Comparison of ENCODE assay signal across 14 cellular contexts in the genomic region with DNA sequence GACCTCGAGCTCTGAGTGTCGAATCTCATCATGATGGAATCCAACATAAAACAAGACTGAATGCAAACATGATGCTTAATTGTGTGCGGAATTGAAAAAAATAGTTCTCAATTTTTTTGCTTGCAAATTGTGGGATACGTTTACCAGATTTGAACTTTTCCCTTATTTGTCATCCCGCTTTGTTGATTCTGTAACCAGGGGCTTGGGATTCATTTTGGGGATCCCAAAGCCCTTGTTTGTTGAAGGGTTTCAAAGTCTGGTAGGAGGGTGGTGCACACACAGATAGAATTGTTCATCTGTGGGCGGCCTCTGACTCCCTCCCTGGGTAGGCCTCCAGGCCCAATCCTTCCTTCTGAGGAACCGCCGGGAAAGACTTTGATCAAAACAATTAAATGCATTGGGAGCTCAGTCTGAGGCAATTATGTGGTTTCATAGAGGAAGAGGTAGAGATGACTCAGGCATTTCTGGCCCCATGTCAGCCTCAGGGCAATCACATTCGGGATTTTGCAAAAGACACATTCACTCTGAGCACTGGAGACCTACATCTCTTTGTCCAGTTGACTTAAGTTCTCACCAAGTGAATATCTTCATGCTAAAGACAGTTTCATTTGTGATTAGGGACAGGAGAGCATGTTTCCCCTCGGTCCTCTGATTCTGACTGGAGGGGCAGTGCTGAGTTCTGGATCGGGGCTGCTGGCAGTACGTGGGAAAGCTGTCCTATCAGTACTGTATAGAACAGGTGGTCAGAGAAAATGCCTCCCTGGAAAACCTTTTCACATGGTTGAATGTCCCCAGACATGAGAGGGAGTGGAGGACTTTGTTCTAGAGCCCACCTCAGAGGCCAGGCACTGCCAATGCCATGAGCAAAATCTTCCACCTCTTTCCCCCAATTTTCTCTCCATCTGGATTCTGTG. TPM values are rescaled to one million over a fixed set of nuclear protein-coding genes. Genes with fewer than 3 reads are reported as not detected.
A peak's percentile ranks its signal among the peaks of the same experiment; 100 is the strongest.
DNase-seq lines count a peak whose midpoint lies in the region; ATAC-seq and TF ChIP-seq lines count a peak whose summit lies in the region.
"Had no signal": no experiment of that assay in that cellular context is flagged by ENCODE, and none has a peak within 500 bp of the region (broad histone marks: within the 10 kb centered on the region; RNA-seq: fewer than 3 reads in every experiment).

No MANE protein-coding gene starts in this region.

- H3K27me3 ChIP-seq in RWPE2 (ENCODE audit: insufficient read depth, poor library complexity, severe bottlenecking) (no peaks in the 10 kb centered on the region), fibroblast of lung (ENCODE audit: control insufficient read depth, insufficient read depth, low read length) (peaks cover under 1% of the 10 kb centered on the region)

- DNase-seq in RWPE2 (ENCODE audit: low spot score): peak; percentile 83
- peak; percentile 84 to 95 for DNase-seq in fibroblast of lung (ENCODE audit: low read depth in 2 of 2)
- no peak for DNase-seq in stimulated activated effector memory CD8-positive, alpha-beta T cell treated with anti-CD3 and anti-CD28 coated beads, Interleukin-12 subunit alpha, Interleukin-12 subunit beta, amount 100 ng/mL, for 72 hours (ENCODE audit: low spot score in 2 of 2)
- DNase-seq in NCI-H748 treated with DMSO at 0.1 percent for 48 hours (lab: John Stamatoyannopoulos, UW): no peak
- no peak for DNase-seq in NCI-H510A treated with DMSO at 0.1 percent for 48 hours (lab: John Stamatoyannopoulos, UW)
- no peak for DNase-seq in UCSD-AML1 (lab: John Stamatoyannopoulos, UW; ENCODE audit: unreplicated experiment)
- DNase-seq: activated CD8-positive, alpha-beta memory T cell treated with anti-CD3 and anti-CD28 coated beads for 24 hours; central memory CD4-positive, alpha-beta T cell; stomach had no signal

- no peaks in the 10 kb centered on the region for H3K36me3 ChIP-seq in HEK293 (ENCODE audit: control insufficient read depth in 2 of 2, insufficient read depth in 1 of 2, low read length in 2 of 2)
- no peaks in the 10 kb centered on the region for H3K36me3 ChIP-seq in RWPE2 (ENCODE audit: low read depth)
- no peaks in the 10 kb centered on the region for H3K36me3 ChIP-seq in fibroblast of lung (ENCODE audit: control insufficient read depth, insufficient read depth, low read length)
- H3K36me3 ChIP-seq: stomach had no signal

- no peak overlapping the region for H2AFZ ChIP-seq in fibroblast of lung (ENCODE audit: low read length)

- H3K79me2 ChIP-seq in fibroblast of lung (ENCODE audit: control insufficient read depth, insufficient read depth, low read length): no peaks in the 10 kb centered on the region

- H3K9ac ChIP-seq in fibroblast of lung (ENCODE audit: insufficient read depth, low read length): no peak overlapping the region
- H3K9ac ChIP-seq: KMS-11 had no signal

- POLR2A ChIA-PET in HEK293 (lab: Yijun Ruan, JAX): interaction anchor here (0.6 to 1.4 kb wide), 5 partner anchors 8 to 73 kb away, joined by 3 to 5 read pairs (median 4); partner anchors contain the start of genes CCDC61 and IGFL4

- peaks cover 27% of the 10 kb centered on the region for H3K4me1 ChIP-seq in HEK293 (ENCODE audit: control insufficient read depth, insufficient read depth, low read length)
- peaks cover 36% of the 10 kb centered on the region for H3K4me1 ChIP-seq in RWPE2 (ENCODE audit: insufficient read depth, poor library complexity, severe bottlenecking)
- H3K4me1 ChIP-seq in fibroblast of lung (ENCODE audit: control insufficient read depth, extremely low read depth, insufficient read depth, low read length): peaks cover 7% of the 10 kb centered on the region

- H3K4me3 Mint-ChIP-seq in stimulated activated effector memory CD8-positive, alpha-beta T cell treated with anti-CD3 and anti-CD28 coated beads, Interleukin-12 subunit alpha, Interleukin-12 subunit beta, amount 100 ng/mL, for 72 hours: no peak overlapping the region

- no peaks in the 10 kb centered on the region for H3K4me1 Mint-ChIP-seq in stimulated activated effector memory CD8-positive, alpha-beta T cell treated with anti-CD3 and anti-CD28 coated beads, Interleukin-12 subunit alpha, Interleukin-12 subunit beta, amount 100 ng/mL, for 72 hours

- H3K9me3 ChIP-seq in HEK293 (ENCODE audit: control insufficient read depth, insufficient read depth, low read depth, low read length): no peaks in the 10 kb centered on the region
- H3K9me3 ChIP-seq in RWPE2 (ENCODE audit: severe bottlenecking): no peaks in the 10 kb centered on the region
- no peaks in the 10 kb centered on the region for H3K9me3 ChIP-seq in fibroblast of lung (ENCODE audit: control insufficient read depth, insufficient read depth, low read depth, low read length)
- H3K9me3 ChIP-seq: stomach had no signal

- H3K9me3 Mint-ChIP-seq in stimulated activated effector memory CD8-positive, alpha-beta T cell treated with anti-CD3 and anti-CD28 coated beads, Interleukin-12 subunit alpha, Interleukin-12 subunit beta, amount 100 ng/mL, for 72 hours: no peaks in the 10 kb centered on the region

- H4K20me1 ChIP-seq in fibroblast of lung (ENCODE audit: control insufficient read depth, extremely low read depth, insufficient read depth, low read length): no peaks in the 10 kb centered on the region

- peak overlapping the region; percentile 63 for H3K4me2 ChIP-seq in fibroblast of lung (ENCODE audit: extremely low read depth, insufficient read depth, low read length)
- H3K4me2 ChIP-seq: KMS-11 had no signal

- H3K27ac ChIP-seq in HEK293 (ENCODE audit: extremely low read depth, low read depth, low read length): no peak overlapping the region
- H3K27ac ChIP-seq in RWPE2 (ENCODE audit: poor library complexity, severe bottlenecking): peak overlapping the region; percentile 74
- no peak overlapping the region for H3K27ac ChIP-seq in fibroblast of lung (ENCODE audit: insufficient read depth, low read length)
- H3K27ac ChIP-seq: KMS-11, stomach had no signal

- H3K36me3 Mint-ChIP-seq in stimulated activated effector memory CD8-positive, alpha-beta T cell treated with anti-CD3 and anti-CD28 coated beads, Interleukin-12 subunit alpha, Interleukin-12 subunit beta, amount 100 ng/mL, for 72 hours: no peaks in the 10 kb centered on the region

- CTCF ChIA-PET in HEK293 (lab: Yijun Ruan, JAX): interaction anchor here (0.6 to 5.2 kb wide), 8 partner anchors 8 to 212 kb away, joined by 3 to 42 read pairs (median 4); partner anchors contain the start of gene MYPOP

- H3K4me3 ChIP-seq in HEK293 (ENCODE audit: low read depth, low read length) (no peak overlapping the region), RWPE2 (ENCODE audit: severe bottlenecking) (no peak overlapping the region), fibroblast of lung (replicated peaks in 1 of 4; ENCODE audit: control extremely low read depth in 1 of 4, insufficient read depth in 1 of 4, low read depth in 3 of 4, low read length in 4 of 4) (no peak overlapping the region)
- H3K4me3 ChIP-seq: stomach had no signal

- peak; percentile 86 for ATAC-seq in RWPE2 (ENCODE audit: low read depth)
- ATAC-seq in stimulated activated effector memory CD8-positive, alpha-beta T cell treated with anti-CD3 and anti-CD28 coated beads, Interleukin-12 subunit alpha, Interleukin-12 subunit beta, amount 100 ng/mL, for 72 hours: peak; percentile 32
- ATAC-seq in HG03039 (IDR thresholded peaks at IDR 0.05; ENCODE audit: unreplicated experiment): no peak

- no peak for TF ChIP-seq CTCF in HEK293 (tag by site-specific recombination; IDR thresholded peaks at IDR 0.05)
- TF ChIP-seq CTCF in RWPE2 (IDR thresholded peaks at IDR 0.05; ENCODE audit: poor library complexity, severe bottlenecking): no peak
- no peak for TF ChIP-seq CTCF in fibroblast of lung (conservative IDR thresholded peaks at IDR 0.05 in 1 of 2, IDR thresholded peaks at IDR 0.05 in 1 of 2; ENCODE audit: low read depth in 1 of 2, low read length in 2 of 2)

- no peak overlapping the region for H3K27ac Mint-ChIP-seq in stimulated activated effector memory CD8-positive, alpha-beta T cell treated with anti-CD3 and anti-CD28 coated beads, Interleukin-12 subunit alpha, Interleukin-12 subunit beta, amount 100 ng/mL, for 72 hours

TF ChIP-seq in HEK293, 187 proteins besides CTCF, POLR2A, EP300 and RAD21 (continues in another document):
- TF ChIP-seq ZNF114 (tag by site-specific recombination; IDR thresholded peaks at IDR 0.05) (no peak), ZNF792 (tag by site-specific recombination; IDR thresholded peaks at IDR 0.05) (no peak), RBAK (tag by site-specific recombination; IDR thresholded peaks at IDR 0.05) (no peak), ZNF214 (tag by site-specific recombination; IDR thresholded peaks at IDR 0.05; ENCODE audit: borderline replicate concordance) (no peak)
- TF ChIP-seq, protein P1, sequence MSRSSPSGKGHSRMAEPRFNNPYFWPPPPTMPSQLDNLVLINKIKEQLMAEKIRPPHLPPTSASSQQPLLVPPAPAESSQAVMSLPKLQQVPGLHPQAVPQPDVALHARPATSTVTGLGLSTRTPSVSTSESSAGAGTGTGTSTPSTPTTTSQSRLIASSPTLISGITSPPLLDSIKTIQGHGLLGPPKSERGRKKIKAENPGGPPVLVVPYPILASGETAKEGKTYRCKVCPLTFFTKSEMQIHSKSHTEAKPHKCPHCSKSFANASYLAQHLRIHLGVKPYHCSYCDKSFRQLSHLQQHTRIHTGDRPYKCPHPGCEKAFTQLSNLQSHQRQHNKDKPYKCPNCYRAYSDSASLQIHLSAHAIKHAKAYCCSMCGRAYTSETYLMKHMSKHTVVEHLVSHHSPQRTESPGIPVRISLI (tag by site-specific recombination; IDR thresholded peaks at IDR 0.05): no peak

RNA-seq across cellular contexts. Expression of gene IGFL4, which starts 27.8 kb away (rescaled TPM):
- not detected in 2 replicates for total RNA-seq in fibroblast of lung
- polyA plus RNA-seq in fibroblast of lung: not detected in 2 replicates
- polyA plus RNA-seq in fibroblast of lung (2012): not detected in 2 replicates
- not detected in 2 replicates for polyA minus RNA-seq in fibroblast of lung (ENCODE audit: low replicate concordance)
- total RNA-seq: stomach had no signal

RNA-seq across cellular contexts. Expression of gene PGLYRP1, which starts 45.7 kb away (rescaled TPM):
- total RNA-seq in fibroblast of lung: not detected in 2 replicates
- polyA plus RNA-seq in fibroblast of lung: not detected in 2 replicates
- not detected in 2 replicates for polyA plus RNA-seq in fibroblast of lung (2012)
- polyA minus RNA-seq in fibroblast of lung (ENCODE audit: low replicate concordance): not detected in 2 replicates
- total RNA-seq: H1, stomach had no signal
- polyA plus RNA-seq: H1 had no signal

RNA-seq across cellular contexts. Expression of gene IGFL3, which starts 55.9 kb away (rescaled TPM):
- total RNA-seq in fibroblast of lung: not detected in 2 replicates
- polyA plus RNA-seq in fibroblast of lung: not detected in 2 replicates
- not detected in 2 replicates for polyA plus RNA-seq in fibroblast of lung (2012)
- not detected in 2 replicates for polyA minus RNA-seq in fibroblast of lung (ENCODE audit: low replicate concordance)
- total RNA-seq: H1, skeletal muscle tissue, stomach had no signal
- polyA plus RNA-seq: stomach had no signal

Comparison
In these comparisons a context has a peak if more than half of its experiments do, and no peak if none do; other contexts are left out.
1. DNase-seq: peak in RWPE2 (single experiment) and fibroblast of lung (2 of 2); none in stimulated activated effector memory CD8-positive, alpha-beta T cell treated with anti-CD3 and anti-CD28 coated beads, Interleukin-12 subunit alpha, Interleukin-12 subunit beta, amount 100 ng/mL, for 72 hours (0 of 2), NCI-H748 treated with DMSO at 0.1 percent for 48 hours (single experiment), NCI-H510A treated with DMSO at 0.1 percent for 48 hours (single experiment) and UCSD-AML1 (single experiment).